In genomic region chr20:63126876-63127699, GRCh38 we compare ENCODE assay signal across 18 cellular contexts.
DNase-seq lines count a peak whose midpoint lies in the region; ATAC-seq, FAIRE-seq and TF ChIP-seq lines count a peak whose summit lies in the region.
"Had no signal": no experiment of that assay in that cellular context is flagged by ENCODE, and none has a peak within 500 bp of the region (broad histone marks: within the 10 kb centered on the region; RNA-seq: fewer than 3 reads in every experiment).

No MANE protein-coding gene starts in this region.

- H3K4me3 ChIP-seq in right lobe of liver: no peak overlapping the region
- H3K4me3 ChIP-seq in HepG2 (replicated peaks in 1 of 3; ENCODE audit: insufficient read depth in 1 of 3, low read depth in 2 of 3, low read length in 3 of 3): no peak overlapping the region
- H3K4me3 ChIP-seq in endodermal cell (ENCODE audit: low read length): no peak overlapping the region
- H3K4me3 ChIP-seq in osteoblast (ENCODE audit: insufficient read depth, low read length): no peak overlapping the region
- no peak overlapping the region for H3K4me3 ChIP-seq in thyroid gland (replicated peaks in 1 of 3)

- no peaks in the 10 kb centered on the region for H3K9me3 Mint-ChIP-seq in endodermal cell
- H3K9me3 Mint-ChIP-seq: CD4-positive, alpha-beta T cell; H9 had no signal

- H4K20me1 ChIP-seq in HepG2 (ENCODE audit: insufficient read depth, low read length): peaks cover 10% of the 10 kb centered on the region; the same call in 1 of the 2 replicates
- H4K20me1 ChIP-seq in osteoblast (ENCODE audit: insufficient read depth, low read length): no peaks in the 10 kb centered on the region

- no peak for FAIRE-seq in HepG2 (lab: Jason Lieb, UNC)
- FAIRE-seq: GM19239 had no signal

- CTCF ChIA-PET in HepG2 (lab: Yijun Ruan, JAX; ENCODE audit: low intra/inter-chr PET ratio, low total read pairs): no interaction called here

- H3K4me3 Mint-ChIP-seq in endodermal cell: no peak overlapping the region
- H3K4me3 Mint-ChIP-seq: B cell; CD4-positive, alpha-beta T cell; H9; IgD-negative memory B cell had no signal

- H3K27ac ChIP-seq in right lobe of liver: no peak overlapping the region
- H3K27ac ChIP-seq in HepG2 (ENCODE audit: extremely low read length, insufficient read depth, low read length): no peak overlapping the region
- no peak overlapping the region for H3K27ac ChIP-seq in endodermal cell (ENCODE audit: low read depth, low read length)
- H3K27ac ChIP-seq in osteoblast (ENCODE audit: low read depth, low read length): no peak overlapping the region
- H3K27ac ChIP-seq in thyroid gland: no peak overlapping the region

- in situ Hi-C loops in HepG2 (cut with HindIII; ENCODE audit: extremely low pct_ligation_motif_present, low pct_unique_long_range_greater_than_20kb): no loop called here

- H3K9ac ChIP-seq in HepG2 (ENCODE audit: insufficient read depth, low read depth, low read length): no peak overlapping the region
- no peak overlapping the region for H3K9ac ChIP-seq in endodermal cell (ENCODE audit: extremely low read depth, low read length, poor library complexity, severe bottlenecking)

- no peaks in the 10 kb centered on the region for H3K27me3 Mint-ChIP-seq in endodermal cell (ENCODE audit: insufficient read depth)

- H3K79me2 ChIP-seq in HepG2 (ENCODE audit: insufficient read depth, low read length): no peaks in the 10 kb centered on the region
- H3K79me2 ChIP-seq in osteoblast (ENCODE audit: insufficient read depth, low read length): no peaks in the 10 kb centered on the region

- H3K4me1 ChIP-seq in right lobe of liver: no peaks in the 10 kb centered on the region
- H3K4me1 ChIP-seq in HepG2 (ENCODE audit: insufficient read depth, low read length): no peaks in the 10 kb centered on the region
- H3K4me1 ChIP-seq in endodermal cell (ENCODE audit: control insufficient read depth, insufficient read depth, low read length): no peaks in the 10 kb centered on the region
- H3K4me1 ChIP-seq in osteoblast (ENCODE audit: insufficient read depth, low read length): no peaks in the 10 kb centered on the region
- no peaks in the 10 kb centered on the region for H3K4me1 ChIP-seq in thyroid gland

- TF ChIP-seq RAD21 in HepG2 (CRISPR knock-in tag; IDR thresholded peaks at IDR 0.05): no peak

- TF ChIP-seq EP300 in HepG2 (IDR thresholded peaks at IDR 0.05; ENCODE audit: low read depth in 2 of 2, low read length in 2 of 2) (no peak), HepG2 (CRISPR knock-in tag; IDR thresholded peaks at IDR 0.05; ENCODE audit: borderline replicate concordance) (no peak)

- H2AFZ ChIP-seq in HepG2 (ENCODE audit: low read length) (no peak overlapping the region), osteoblast (ENCODE audit: low read length) (no peak overlapping the region)

- BruUV-seq in HepG2 (replicated peaks; lab: Mats Ljungman, UMichigan): no TSS peak

- ATAC-seq in right lobe of liver: no peak
- ATAC-seq in HepG2: no peak
- ATAC-seq in GM18520 (IDR thresholded peaks at IDR 0.05; ENCODE audit: unreplicated experiment): no peak

- intact Hi-C loops in right lobe of liver (cut with DNase I): no loop called here
- intact Hi-C loops in HepG2 (cut with micrococcal nuclease; ENCODE audit: unreplicated experiment): no loop called here
- intact Hi-C loops in thyroid gland (cut with DNase I): no loop called here

- POLR2A ChIA-PET in HepG2 (lab: Yijun Ruan, JAX): no interaction called here

- H3K4me2 ChIP-seq in HepG2 (ENCODE audit: low read depth, low read length) (no peak overlapping the region), osteoblast (ENCODE audit: insufficient read depth, low read length) (no peak overlapping the region)

- DNase-seq in right lobe of liver (peak; percentile 11 to 30 (median 24)), HepG2 (ENCODE audit: low spot score) (no peak), endodermal cell (peak; percentile 27), osteoblast (ENCODE audit: insufficient read length, low spot score, missing footprints) (peak; percentile 81), ureter (ENCODE audit: low spot score) (peak; percentile 19), DMS 273 (lab: John Stamatoyannopoulos, UW; ENCODE audit: unreplicated experiment) (no peak), thyroid gland (no peak)
- DNase-seq: Kasumi-1, MM.1S, NCI-H1092 treated with DMSO at 0.1 percent for 48 hours, NCI-H2227 treated with DMSO at 0.1 percent for 48 hours, NCI-H524 had no signal

- no peak for TF ChIP-seq CTCF in right lobe of liver (IDR thresholded peaks at IDR 0.05)
- TF ChIP-seq CTCF in HepG2 (CRISPR knock-in tag; IDR thresholded peaks at IDR 0.05): no peak
- TF ChIP-seq CTCF in endodermal cell (conservative IDR thresholded peaks at IDR 0.05): no peak
- TF ChIP-seq CTCF in osteoblast (IDR thresholded peaks at IDR 0.05; ENCODE audit: extremely low read depth, low read depth, low read length): no peak
- TF ChIP-seq CTCF in thyroid gland (IDR thresholded peaks at IDR 0.05): no peak

- no peaks in the 10 kb centered on the region for H3K4me1 Mint-ChIP-seq in endodermal cell
- H3K4me1 Mint-ChIP-seq: B cell, IgD-negative memory B cell had no signal

- no peaks in the 10 kb centered on the region for H3K36me3 Mint-ChIP-seq in endodermal cell (ENCODE audit: low read depth)
- H3K36me3 Mint-ChIP-seq: IgD-negative memory B cell had no signal

- no peak overlapping the region for H3K27ac Mint-ChIP-seq in endodermal cell
- H3K27ac Mint-ChIP-seq: B cell; CD4-positive, alpha-beta T cell; H9; IgD-negative memory B cell had no signal

- TF ChIP-seq POLR2A in right lobe of liver (IDR thresholded peaks at IDR 0.05) (no peak), HepG2 (IDR thresholded peaks at IDR 0.05; ENCODE audit: insufficient read depth in 1 of 2, low read depth in 2 of 2, low read length in 2 of 2) (no peak), thyroid gland (IDR thresholded peaks at IDR 0.05) (no peak)

- H3K9me3 ChIP-seq in right lobe of liver (no peaks in the 10 kb centered on the region), HepG2 (ENCODE audit: low read length) (no peaks in the 10 kb centered on the region), endodermal cell (ENCODE audit: control insufficient read depth, low read length) (no peaks in the 10 kb centered on the region), osteoblast (ENCODE audit: low read depth, low read length) (no peaks in the 10 kb centered on the region), thyroid gland (no peaks in the 10 kb centered on the region)

- H3K36me3 ChIP-seq in right lobe of liver (no peaks in the 10 kb centered on the region), HepG2 (replicated peaks in 1 of 2; ENCODE audit: control insufficient read depth in 1 of 2, insufficient read depth in 2 of 2, low read length in 2 of 2) (no peaks in the 10 kb centered on the region), endodermal cell (ENCODE audit: control insufficient read depth, insufficient read depth, low read length) (no peaks in the 10 kb centered on the region), osteoblast (ENCODE audit: insufficient read depth, low read length) (no peaks in the 10 kb centered on the region), thyroid gland (no peaks in the 10 kb centered on the region)

- WGBS in right lobe of liver (ENCODE audit: insufficient coverage, low coverage, low lambda C conversion rate, missing lambda C conversion rate): 34% methylated on average over 13 of the region's 18 CpGs
- WGBS in HepG2 (ENCODE audit: low lambda C conversion rate): 6% methylated on average over 16 of the region's 18 CpGs
- WGBS in endodermal cell (ENCODE audit: insufficient coverage in 1 of 2, insufficient read length in 1 of 2), 2 experiments: 89 to 94% methylated on average over 9 to 18 of the region's 18 CpGs
- WGBS in thyroid gland, 2 donors: 72 to 74% methylated on average over 18 of the region's 18 CpGs

- H3K27me3 ChIP-seq in right lobe of liver (no peaks in the 10 kb centered on the region), HepG2 (ENCODE audit: control insufficient read depth in 1 of 2, insufficient read depth in 2 of 2, low read length in 2 of 2) (peaks cover 48 to 99% of the 10 kb centered on the region in 2 experiments), endodermal cell (ENCODE audit: control insufficient read depth, insufficient read depth, low read length, poor library complexity, severe bottlenecking) (peaks cover 5% of the 10 kb centered on the region), osteoblast (ENCODE audit: insufficient read depth, low read length) (peaks cover 11% of the 10 kb centered on the region), thyroid gland (no peaks in the 10 kb centered on the region)

TF ChIP-seq in HepG2, 621 proteins besides CTCF, POLR2A, EP300 and RAD21 (continues in another document):
- TF ChIP-seq DBP (CRISPR knock-in tag; IDR thresholded peaks at IDR 0.05; ENCODE audit: not compliant biosample characterization): no peak
- no peak for TF ChIP-seq ZNF720 (CRISPR knock-in tag; IDR thresholded peaks at IDR 0.05)
- TF ChIP-seq PBX3 (CRISPR knock-in tag; IDR thresholded peaks at IDR 0.05; ENCODE audit: borderline replicate concordance): no peak
- no peak for TF ChIP-seq TBP (CRISPR knock-in tag; IDR thresholded peaks at IDR 0.05)
- no peak for TF ChIP-seq ZNF841 (CRISPR knock-in tag; IDR thresholded peaks at IDR 0.05; ENCODE audit: borderline replicate concordance)

Comparison
In these comparisons a context has a peak if more than half of its experiments do, and no peak if none do; other contexts are left out.
1. DNase-seq: peak in right lobe of liver (3 of 3), endodermal cell (single experiment), osteoblast (single experiment) and ureter (single experiment); none in HepG2 (single experiment), DMS 273 (single experiment) and thyroid gland (0 of 2).